Comparison of ENCODE assay signal across 8 cellular contexts in genomic region chr1:210448293-210448892, GRCh38.
DNase-seq lines count a peak whose midpoint lies in the region; ATAC-seq and TF ChIP-seq lines count a peak whose summit lies in the region.

No MANE protein-coding gene starts in this region.

- TF ChIP-seq POLR2A in testis (IDR thresholded peaks at IDR 0.05), result no peak

- DNase-seq in CD8-positive, alpha-beta T cell, result no peak
- peak; percentile 60 for DNase-seq in NCI-H2227 (lab: John Stamatoyannopoulos, UW; ENCODE audit: unreplicated experiment)
- DNase-seq in hepatocyte (ENCODE audit: low spot score), result peak; percentile 62
- DNase-seq in testis, result peak; percentile 50
- no peak for DNase-seq in islet precursor cell

- no peak overlapping the region for H3K4me3 ChIP-seq in CD8-positive, alpha-beta T cell (ENCODE audit: low read depth, low read length)
- H3K4me3 ChIP-seq in hepatocyte (no peak overlapping the region), testis (no peak overlapping the region)

- H3K27ac Mint-ChIP-seq in CD8-positive, alpha-beta T cell, result no peak overlapping the region
- peak overlapping the region; percentile 12 for H3K27ac Mint-ChIP-seq in activated T-helper 17 cell treated with anti-CD3 and anti-CD28 coated beads, Interleukin-2, amount 50 U/mL, for 72 hours

- no peak overlapping the region for H3K27ac ChIP-seq in CD8-positive, alpha-beta T cell (ENCODE audit: low read depth, low read length)
- no peak overlapping the region for H3K27ac ChIP-seq in hepatocyte
- H3K27ac ChIP-seq in testis, result no peak overlapping the region

- no peaks in the 10 kb centered on the region for H4K20me1 ChIP-seq in hepatocyte (ENCODE audit: insufficient read depth, poor library complexity, severe bottlenecking)

- ATAC-seq in CD8-positive, alpha-beta T cell, result no peak
- ATAC-seq in GM21526 (IDR thresholded peaks at IDR 0.05; ENCODE audit: low FRiP score, unreplicated experiment) (peak; percentile 70), GM18517 (IDR thresholded peaks at IDR 0.05; ENCODE audit: unreplicated experiment) (no peak)
- no peak for ATAC-seq in activated T-helper 17 cell treated with anti-CD3 and anti-CD28 coated beads, Interleukin-2, amount 50 U/mL, for 72 hours (replicated peaks)

- H3K27me3 Mint-ChIP-seq in CD8-positive, alpha-beta T cell (ENCODE audit: low read depth), result no peaks in the 10 kb centered on the region
- no peaks in the 10 kb centered on the region for H3K27me3 Mint-ChIP-seq in activated T-helper 17 cell treated with anti-CD3 and anti-CD28 coated beads, Interleukin-2, amount 50 U/mL, for 72 hours

- no peaks in the 10 kb centered on the region for H3K27me3 ChIP-seq in CD8-positive, alpha-beta T cell (ENCODE audit: insufficient read depth, low read length)
- H3K27me3 ChIP-seq in hepatocyte (no peaks in the 10 kb centered on the region), testis (no peaks in the 10 kb centered on the region)

- intact Hi-C loops in CD8-positive, alpha-beta T cell (cut with DNase I, micrococcal nuclease), result loop anchor here (2.0 to 5.0 kb wide), 2 partner anchors 686 to 1064 kb away; partner anchors contain the start of gene KCNH1 (in 1 of the 2)
- intact Hi-C loops in testis (cut with DNase I; ENCODE audit: low total_unique reads), result no loop called here

- H3K36me3 ChIP-seq in CD8-positive, alpha-beta T cell (ENCODE audit: insufficient read depth, low read length), result no peaks in the 10 kb centered on the region
- H3K36me3 ChIP-seq in hepatocyte (replicated peaks; ENCODE audit: insufficient read depth, low read depth) (no peaks in the 10 kb centered on the region), testis (ENCODE audit: low read depth, missing control alignments) (no peaks in the 10 kb centered on the region)

- H3K9me3 ChIP-seq in CD8-positive, alpha-beta T cell (ENCODE audit: low read length), result no peaks in the 10 kb centered on the region
- H3K9me3 ChIP-seq in hepatocyte (ENCODE audit: low read depth) (no peaks in the 10 kb centered on the region), testis (no peaks in the 10 kb centered on the region)

- no peaks in the 10 kb centered on the region for H3K9me2 ChIP-seq in hepatocyte (replicated peaks; ENCODE audit: insufficient read depth)

- H3K36me3 Mint-ChIP-seq in CD8-positive, alpha-beta T cell, result no peaks in the 10 kb centered on the region
- H3K36me3 Mint-ChIP-seq in activated T-helper 17 cell treated with anti-CD3 and anti-CD28 coated beads, Interleukin-2, amount 50 U/mL, for 72 hours (ENCODE audit: low read depth), result no peaks in the 10 kb centered on the region

- peaks cover 9% of the 10 kb centered on the region for H3K4me1 ChIP-seq in CD8-positive, alpha-beta T cell (ENCODE audit: insufficient read depth, low read length)
- H3K4me1 ChIP-seq in hepatocyte (ENCODE audit: insufficient read depth), result no peaks in the 10 kb centered on the region
- H3K4me1 ChIP-seq in testis, result no peaks in the 10 kb centered on the region

- H2AFZ ChIP-seq in hepatocyte, result no peak overlapping the region

- no peaks in the 10 kb centered on the region for H3K79me2 ChIP-seq in hepatocyte

- CTCF ChIA-PET in CD8-positive, alpha-beta T cell (lab: Charles Lee), result interaction anchor here (0.8 to 3.1 kb wide), 4 partner anchors 11 to 686 kb away, joined by 3 to 10 read pairs (median 6); partner anchors contain the start of gene KCNH1

- H3K9me3 Mint-ChIP-seq in CD8-positive, alpha-beta T cell, result no peaks in the 10 kb centered on the region
- no peaks in the 10 kb centered on the region for H3K9me3 Mint-ChIP-seq in activated T-helper 17 cell treated with anti-CD3 and anti-CD28 coated beads, Interleukin-2, amount 50 U/mL, for 72 hours

- POLR2A ChIA-PET in CD8-positive, alpha-beta T cell (lab: Charles Lee), result no interaction called here

- WGBS in hepatocyte (ENCODE audit: low lambda C conversion rate, missing lambda C conversion rate), result 33% methylated on average over 4 of the region's 4 CpGs
- 46 to 56% methylated on average over 4 of the region's 4 CpGs for WGBS in testis, 2 donors

- H3K4me1 Mint-ChIP-seq in CD8-positive, alpha-beta T cell (ENCODE audit: low read depth), result peaks cover 15% of the 10 kb centered on the region
- H3K4me1 Mint-ChIP-seq in activated T-helper 17 cell treated with anti-CD3 and anti-CD28 coated beads, Interleukin-2, amount 50 U/mL, for 72 hours, result peaks cover 16% of the 10 kb centered on the region

- TF ChIP-seq CTCF in CD8-positive, alpha-beta T cell (IDR thresholded peaks at IDR 0.05), result peak; percentile 59
- TF ChIP-seq CTCF in hepatocyte (IDR thresholded peaks at IDR 0.05; ENCODE audit: poor library complexity) (peak; percentile 75), testis (IDR thresholded peaks at IDR 0.05) (peak; percentile 23 to 51 (median 30))

- H3K4me3 Mint-ChIP-seq in CD8-positive, alpha-beta T cell, result no peak overlapping the region
- H3K4me3 Mint-ChIP-seq in activated T-helper 17 cell treated with anti-CD3 and anti-CD28 coated beads, Interleukin-2, amount 50 U/mL, for 72 hours, result no peak overlapping the region

- no peak overlapping the region for H3K4me2 ChIP-seq in hepatocyte

Comparison
In these comparisons a context has a peak if more than half of its experiments do, and no peak if none do; other contexts are left out.
1. DNase-seq: peak in NCI-H2227 (single experiment), hepatocyte (single experiment) and testis (single experiment); none in CD8-positive, alpha-beta T cell (0 of 7) and islet precursor cell (single experiment).
2. Peak in every context shown above with its lines, with median percentiles within 50 percentile points of each other: CTCF ChIP-seq.